In genomic region chr5:68681929-68682328, GRCh38 we compare ENCODE assay signal across 2 cellular contexts.
A peak's percentile ranks its signal among the peaks of the same experiment; 100 is the strongest.
TF ChIP-seq lines count a peak whose summit lies in the region.

No MANE protein-coding gene starts in this region.

TF ChIP-seq in liver, 16 proteins besides CTCF, POLR2A, EP300 and RAD21 (continued from another document):
- TF ChIP-seq MAX (IDR thresholded peaks at IDR 0.05) (peak; percentile 15), FOXA1 (IDR thresholded peaks at IDR 0.05) (peak; percentile 66), HNF4G (IDR thresholded peaks at IDR 0.05) (no peak), TAF1 (conservative IDR thresholded peaks at IDR 0.05) (no peak), ATF3 (IDR thresholded peaks at IDR 0.05) (no peak), SP1 (IDR thresholded peaks at IDR 0.05) (no peak), FOXA2 (IDR thresholded peaks at IDR 0.05) (peak; percentile 56), GABPA (IDR thresholded peaks at IDR 0.05 in 1 of 2, conservative IDR thresholded peaks at IDR 0.05 in 1 of 2) (no peak), REST (IDR thresholded peaks at IDR 0.05) (peak; percentile 73), YY1 (IDR thresholded peaks at IDR 0.05) (no peak)
TF ChIP-seq in liver: peak in this region for 4.

TF ChIP-seq in HepG2, 621 proteins besides CTCF, POLR2A, EP300 and RAD21 (continued from another document):
- no peak for TF ChIP-seq ZNF143 (CRISPR knock-in tag; IDR thresholded peaks at IDR 0.05)
- TF ChIP-seq MTA3 (CRISPR knock-in tag; IDR thresholded peaks at IDR 0.05) = no peak
- TF ChIP-seq PRMT3 (CRISPR knock-in tag; IDR thresholded peaks at IDR 0.05; ENCODE audit: borderline replicate concordance, low read depth) = no peak
- TF ChIP-seq ELF4 (CRISPR knock-in tag; IDR thresholded peaks at IDR 0.05; ENCODE audit: borderline replicate concordance) = no peak
- TF ChIP-seq ZNF350 (CRISPR knock-in tag; IDR thresholded peaks at IDR 0.05; ENCODE audit: borderline replicate concordance, low read depth) = no peak
- TF ChIP-seq RXRA (CRISPR knock-in tag; IDR thresholded peaks at IDR 0.05) = no peak
